In the genomic region with DNA sequence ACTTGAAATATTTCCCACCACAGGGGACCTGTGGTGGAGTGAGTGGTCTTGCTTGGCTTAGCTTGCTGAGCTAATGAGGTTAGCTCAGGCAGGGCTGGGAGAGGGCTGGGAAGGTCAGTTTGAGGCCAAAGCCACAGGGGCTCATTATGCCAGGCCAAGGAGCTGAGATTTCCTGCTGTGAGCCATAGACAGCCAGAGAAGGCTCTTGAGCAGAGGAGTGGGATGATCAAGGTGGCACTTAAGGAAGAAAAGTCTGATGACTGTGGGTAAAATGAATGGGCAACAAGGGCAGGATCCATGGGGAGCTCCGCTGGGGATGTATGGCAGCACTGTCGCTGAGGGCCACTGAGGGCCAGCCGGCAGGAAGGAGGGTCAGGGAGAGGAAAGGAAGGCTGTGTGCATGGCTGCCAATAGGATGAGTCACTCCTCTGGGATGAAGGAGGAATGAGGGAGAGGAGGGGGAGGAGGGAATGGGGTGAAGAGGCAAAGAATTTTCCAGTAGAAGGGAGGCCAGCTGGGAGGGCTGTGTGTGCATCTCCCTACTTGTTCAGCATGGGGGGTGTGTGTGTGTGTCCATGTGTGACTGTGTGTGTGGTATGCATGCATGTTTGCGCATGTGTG, we compare ENCODE assay signal across 9 cellular contexts. TPM values are rescaled to one million over a fixed set of nuclear protein-coding genes. Genes with fewer than 3 reads are reported as not detected.
DNase-seq lines count a peak whose midpoint lies in the region; ATAC-seq, FAIRE-seq and TF ChIP-seq lines count a peak whose summit lies in the region.
"Had no signal": no experiment of that assay in that cellular context is flagged by ENCODE, and none has a peak within 500 bp of the region (broad histone marks: within the 10 kb centered on the region; RNA-seq: fewer than 3 reads in every experiment).

No MANE protein-coding gene starts in this region.

- ATAC-seq in stimulated activated memory B cell treated with anti-CD40 and anti-IgM and Interleukin-4, amounts not matched to agents 10 μg/mL and 1 μg/mL and 100 μg/mL, for 72 hours = no peak

- in situ Hi-C loops in transverse colon (cut with MboI; ENCODE audit: low pct_ligation_motif_present in 1 of 4, low pct_unique_long_range_greater_than_20kb in 1 of 4, low sequenced_read_pairs in 3 of 4) = no loop called here

- H3K36me3 Mint-ChIP-seq in chondrocyte (ENCODE audit: low read depth) = no peaks in the 10 kb centered on the region
- H3K36me3 Mint-ChIP-seq in stimulated activated memory B cell treated with anti-CD40 and anti-IgM and Interleukin-4, amounts not matched to agents 10 μg/mL and 1 μg/mL and 100 μg/mL, for 72 hours = no peaks in the 10 kb centered on the region

- H3K4me1 Mint-ChIP-seq in chondrocyte (ENCODE audit: low read depth) = peaks cover 31% of the 10 kb centered on the region
- H3K4me1 Mint-ChIP-seq in stimulated activated memory B cell treated with anti-CD40 and anti-IgM and Interleukin-4, amounts not matched to agents 10 μg/mL and 1 μg/mL and 100 μg/mL, for 72 hours = no peaks in the 10 kb centered on the region

- H3K27me3 ChIP-seq in transverse colon = no peaks in the 10 kb centered on the region

- H3K27me3 Mint-ChIP-seq in chondrocyte (ENCODE audit: low read depth) = no peaks in the 10 kb centered on the region
- peaks cover 40% of the 10 kb centered on the region for H3K27me3 Mint-ChIP-seq in stimulated activated memory B cell treated with anti-CD40 and anti-IgM and Interleukin-4, amounts not matched to agents 10 μg/mL and 1 μg/mL and 100 μg/mL, for 72 hours

- no peak for TF ChIP-seq EP300 in transverse colon (IDR thresholded peaks at IDR 0.05; ENCODE audit: low read depth)

- TF ChIP-seq CTCF in chondrocyte (IDR thresholded peaks at IDR 0.05) (no peak), transverse colon (IDR thresholded peaks at IDR 0.05) (no peak)

- H3K27ac Mint-ChIP-seq in chondrocyte (ENCODE audit: unreplicated experiment) = peak overlapping the region; percentile 87
- H3K27ac Mint-ChIP-seq in stimulated activated memory B cell treated with anti-CD40 and anti-IgM and Interleukin-4, amounts not matched to agents 10 μg/mL and 1 μg/mL and 100 μg/mL, for 72 hours = no peak overlapping the region

- DNase-seq in HTR-8/SVneo (ENCODE audit: insufficient read length, low spot score) (peak; percentile 71), chondrocyte (ENCODE audit: low spot score) (no peak), left kidney (ENCODE audit: low read depth, low spot score) (peak; percentile 67), transverse colon (peak; percentile 26), AML-193 (lab: John Stamatoyannopoulos, UW) (no peak), SKM-1 (lab: John Stamatoyannopoulos, UW; ENCODE audit: unreplicated experiment) (no peak), erythroblast (lab: John Stamatoyannopoulos, UW) (no peak)
- DNase-seq: NCI-H1930 had no signal

- WGBS in transverse colon (ENCODE audit: low coverage in 1 of 2), 2 donors = 22 to 66% methylated on average over 3 to 4 of the region's 4 CpGs

- no peaks in the 10 kb centered on the region for H3K9me3 ChIP-seq in transverse colon

- H3K4me3 ChIP-seq in transverse colon = no peak overlapping the region

- no peak overlapping the region for H3K4me3 Mint-ChIP-seq in chondrocyte (ENCODE audit: unreplicated experiment)
- H3K4me3 Mint-ChIP-seq in stimulated activated memory B cell treated with anti-CD40 and anti-IgM and Interleukin-4, amounts not matched to agents 10 μg/mL and 1 μg/mL and 100 μg/mL, for 72 hours = no peak overlapping the region

- H3K4me1 ChIP-seq in transverse colon = peaks cover 0 to 8% (median 0%) of the 10 kb centered on the region in 4 donors

- intact Hi-C loops in transverse colon (cut with DNase I; ENCODE audit: low total_unique reads) = no loop called here

- H3K36me3 ChIP-seq in transverse colon = no peaks in the 10 kb centered on the region

- H3K9me3 Mint-ChIP-seq in chondrocyte (ENCODE audit: low read depth) = peaks cover 7% of the 10 kb centered on the region
- H3K9me3 Mint-ChIP-seq in stimulated activated memory B cell treated with anti-CD40 and anti-IgM and Interleukin-4, amounts not matched to agents 10 μg/mL and 1 μg/mL and 100 μg/mL, for 72 hours = no peaks in the 10 kb centered on the region

- peak overlapping the region in 1 of 4 donors; percentile 43 for H3K27ac ChIP-seq in transverse colon

- no peak for FAIRE-seq in HTR-8/SVneo (lab: Jason Lieb, UNC)

- TF ChIP-seq POLR2A in transverse colon (IDR thresholded peaks at IDR 0.05) (no peak), erythroblast (IDR thresholded peaks at IDR 0.05; ENCODE audit: low read length) (no peak)

RNA-seq across cellular contexts. Expression of a gene that starts 18.7 kb away (rescaled TPM):
- 0.10 to 1.1 TPM (median 0.17 TPM) in 3 replicates for total RNA-seq in chondrocyte
- under 1 TPM in 2 of 4 donors, not detected in 2; 0.41 to 0.80 TPM for total RNA-seq in transverse colon

RNA-seq across cellular contexts. Expression of a gene that starts 54.6 kb away (rescaled TPM):
- total RNA-seq in chondrocyte (not detected in 3 replicates), transverse colon (not detected)

Comparison
In these comparisons a context has a peak if more than half of its experiments do, and no peak if none do; other contexts are left out.
1. DNase-seq: peak in HTR-8/SVneo (single experiment), left kidney (single experiment) and transverse colon (single experiment); none in chondrocyte (single experiment), AML-193 (0 of 2), SKM-1 (single experiment) and erythroblast (0 of 2).